1 cellular context compared by ENCODE assay signal in genomic region chr19:16520986-16521624, GRCh38.
TF ChIP-seq lines count a peak whose summit lies in the region.

No MANE protein-coding gene starts in this region.

TF ChIP-seq in H1, 55 proteins besides CTCF, POLR2A, EP300 and RAD21:
- TF ChIP-seq POLR2AphosphoS5 (IDR thresholded peaks at IDR 0.05; ENCODE audit: low read depth, low read length) = 0 out of 2 replicates have a peak, but pooled peaks have one; percentile 17
- no peak for TF ChIP-seq CHD7 (IDR thresholded peaks at IDR 0.05; ENCODE audit: insufficient replicate concordance, low read length)
